Comparison of ENCODE assay signal across 20 cellular contexts in genomic region chr3:38471260-38471857, GRCh38.
"Had no signal": no experiment of that assay in that cellular context is flagged by ENCODE, and none has a peak within 500 bp of the region (broad histone marks: within the 10 kb centered on the region; RNA-seq: fewer than 3 reads in every experiment).

No MANE protein-coding gene starts in this region.

- H3K27ac ChIP-seq: colonic mucosa, gastrocnemius medialis, neutrophil had no signal

- H3K9me3 ChIP-seq: colonic mucosa, gastrocnemius medialis had no signal

- H3K36me3 ChIP-seq: colonic mucosa, gastrocnemius medialis, neutrophil had no signal

- ATAC-seq: activated CD8-positive, alpha-beta memory T cell treated with anti-CD3 and anti-CD28 coated beads, Interleukin-2, amount 10 ng/mL, durations not matched to agents 7 days and 5 days; gastrocnemius medialis; natural killer cell had no signal

- H3K4me1 ChIP-seq: colonic mucosa had no signal

- H3K27ac Mint-ChIP-seq: activated CD4-positive, alpha-beta memory T cell treated with anti-CD3 and anti-CD28 coated beads, Interleukin-2, amount 10 ng/mL, durations not matched to agents 7 days and 5 days; activated CD8-positive, alpha-beta memory T cell treated with anti-CD3 and anti-CD28 coated beads, Interleukin-2, amount 10 ng/mL, durations not matched to agents 7 days and 5 days; activated naive CD8-positive, alpha-beta T cell treated with anti-CD3 and anti-CD28 coated beads, Interleukin-2, amount 10 ng/mL, durations not matched to agents 7 days and 5 days; activated T-helper 2 cell treated with anti-CD3 and anti-CD28 coated beads, Interferon-gamma antibody, Interleukin-2, Interleukin-4, amounts not matched to agents 10 μg/mL and 5 μg/mL and 100 μg/mL, durations not matched to agents 14 hours and 24 hours and 36 hours; natural killer cell had no signal

- H3K4me1 Mint-ChIP-seq: activated CD4-positive, alpha-beta memory T cell treated with anti-CD3 and anti-CD28 coated beads, Interleukin-2, amount 10 ng/mL, durations not matched to agents 7 days and 5 days; activated CD8-positive, alpha-beta memory T cell treated with anti-CD3 and anti-CD28 coated beads, Interleukin-2, amount 10 ng/mL, durations not matched to agents 7 days and 5 days had no signal

- H3K27me3 Mint-ChIP-seq: activated CD4-positive, alpha-beta memory T cell treated with anti-CD3 and anti-CD28 coated beads, Interleukin-2, amount 10 ng/mL, durations not matched to agents 7 days and 5 days; activated CD8-positive, alpha-beta memory T cell treated with anti-CD3 and anti-CD28 coated beads, Interleukin-2, amount 10 ng/mL, durations not matched to agents 7 days and 5 days; activated naive CD8-positive, alpha-beta T cell treated with anti-CD3 and anti-CD28 coated beads, Interleukin-2, amount 10 ng/mL, durations not matched to agents 7 days and 5 days; central memory CD8-positive, alpha-beta T cell had no signal

- DNase-seq: activated CD4-positive, alpha-beta memory T cell treated with anti-CD3 and anti-CD28 coated beads, Interleukin-2, amount 10 ng/mL, durations not matched to agents 7 days and 5 days; activated CD4-positive, alpha-beta T cell treated with anti-CD3 and anti-CD28 coated beads for 48 hours; activated CD4-positive, CD25-positive, alpha-beta regulatory T cell; activated naive CD4-positive, alpha-beta T cell treated with Interleukin-2 at 50 U/mL for 16 hours; activated naive CD8-positive, alpha-beta T cell treated with anti-CD3 and anti-CD28 coated beads, Interleukin-2, amount 10 ng/mL, durations not matched to agents 7 days and 5 days; colonic mucosa; erythroblast; gastrocnemius medialis; kidney; natural killer cell; retina; stimulated activated CD4-positive, alpha-beta T cell treated with anti-CD3 and anti-CD28 coated beads, Interleukin-12 subunit alpha, Interleukin-12 subunit beta, amount 100 ng/mL, for 4 hours; stimulated activated CD4-positive, alpha-beta T cell treated with anti-CD3 and anti-CD28 coated beads, Interleukin-1b, Interleukin-23, amount 100 ng/mL, for 48 hours; stimulated activated CD8-positive, alpha-beta memory T cell treated with anti-CD3 and anti-CD28 coated beads, Interleukin-4, amount 100 ng/mL, for 48 hours; stimulated activated naive CD4-positive, alpha-beta T cell; T-helper 9 cell had no signal

- H3K4me3 ChIP-seq: colonic mucosa, gastrocnemius medialis had no signal

- H3K4me3 Mint-ChIP-seq: activated CD4-positive, alpha-beta memory T cell treated with anti-CD3 and anti-CD28 coated beads, Interleukin-2, amount 10 ng/mL, durations not matched to agents 7 days and 5 days; activated CD8-positive, alpha-beta memory T cell treated with anti-CD3 and anti-CD28 coated beads, Interleukin-2, amount 10 ng/mL, durations not matched to agents 7 days and 5 days; activated naive CD8-positive, alpha-beta T cell treated with anti-CD3 and anti-CD28 coated beads, Interleukin-2, amount 10 ng/mL, durations not matched to agents 7 days and 5 days; central memory CD8-positive, alpha-beta T cell; natural killer cell had no signal

- H3K27me3 ChIP-seq: colonic mucosa, gastrocnemius medialis, neutrophil had no signal
